1 cellular context compared by ENCODE assay signal in the genomic region with DNA sequence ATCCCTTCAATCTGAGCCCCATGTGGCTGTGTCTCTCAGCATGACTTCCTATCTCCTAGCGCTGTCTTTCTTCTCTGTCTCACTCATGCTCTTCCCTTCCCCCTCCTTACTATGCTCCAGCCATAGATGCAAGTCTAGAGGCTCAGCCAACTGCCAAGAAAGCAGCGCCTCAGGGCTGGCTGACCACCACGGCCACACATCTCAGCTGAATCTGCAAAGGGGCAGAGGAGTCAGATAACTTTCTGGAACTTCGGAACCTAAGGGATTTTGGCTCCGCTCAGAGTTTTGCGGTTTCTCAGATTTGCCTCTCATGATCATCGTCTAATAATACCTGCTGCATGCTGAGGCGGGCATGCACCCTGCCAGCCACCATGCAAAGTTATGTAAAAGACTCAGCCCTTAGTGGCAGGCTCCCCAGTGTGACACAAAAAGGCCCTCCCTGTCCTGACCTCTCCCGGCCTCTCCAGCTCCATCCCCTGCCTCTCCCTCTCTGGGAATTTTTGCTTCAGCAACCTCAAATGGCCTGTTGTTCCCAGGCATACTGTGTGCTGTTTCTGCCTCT.
TF ChIP-seq lines count a peak whose summit lies in the region.

No MANE protein-coding gene starts in this region.

TF ChIP-seq in WTC11, 78 proteins besides CTCF, POLR2A, EP300 and RAD21 (continued from another document and continues in another):
- TF ChIP-seq, protein P1, sequence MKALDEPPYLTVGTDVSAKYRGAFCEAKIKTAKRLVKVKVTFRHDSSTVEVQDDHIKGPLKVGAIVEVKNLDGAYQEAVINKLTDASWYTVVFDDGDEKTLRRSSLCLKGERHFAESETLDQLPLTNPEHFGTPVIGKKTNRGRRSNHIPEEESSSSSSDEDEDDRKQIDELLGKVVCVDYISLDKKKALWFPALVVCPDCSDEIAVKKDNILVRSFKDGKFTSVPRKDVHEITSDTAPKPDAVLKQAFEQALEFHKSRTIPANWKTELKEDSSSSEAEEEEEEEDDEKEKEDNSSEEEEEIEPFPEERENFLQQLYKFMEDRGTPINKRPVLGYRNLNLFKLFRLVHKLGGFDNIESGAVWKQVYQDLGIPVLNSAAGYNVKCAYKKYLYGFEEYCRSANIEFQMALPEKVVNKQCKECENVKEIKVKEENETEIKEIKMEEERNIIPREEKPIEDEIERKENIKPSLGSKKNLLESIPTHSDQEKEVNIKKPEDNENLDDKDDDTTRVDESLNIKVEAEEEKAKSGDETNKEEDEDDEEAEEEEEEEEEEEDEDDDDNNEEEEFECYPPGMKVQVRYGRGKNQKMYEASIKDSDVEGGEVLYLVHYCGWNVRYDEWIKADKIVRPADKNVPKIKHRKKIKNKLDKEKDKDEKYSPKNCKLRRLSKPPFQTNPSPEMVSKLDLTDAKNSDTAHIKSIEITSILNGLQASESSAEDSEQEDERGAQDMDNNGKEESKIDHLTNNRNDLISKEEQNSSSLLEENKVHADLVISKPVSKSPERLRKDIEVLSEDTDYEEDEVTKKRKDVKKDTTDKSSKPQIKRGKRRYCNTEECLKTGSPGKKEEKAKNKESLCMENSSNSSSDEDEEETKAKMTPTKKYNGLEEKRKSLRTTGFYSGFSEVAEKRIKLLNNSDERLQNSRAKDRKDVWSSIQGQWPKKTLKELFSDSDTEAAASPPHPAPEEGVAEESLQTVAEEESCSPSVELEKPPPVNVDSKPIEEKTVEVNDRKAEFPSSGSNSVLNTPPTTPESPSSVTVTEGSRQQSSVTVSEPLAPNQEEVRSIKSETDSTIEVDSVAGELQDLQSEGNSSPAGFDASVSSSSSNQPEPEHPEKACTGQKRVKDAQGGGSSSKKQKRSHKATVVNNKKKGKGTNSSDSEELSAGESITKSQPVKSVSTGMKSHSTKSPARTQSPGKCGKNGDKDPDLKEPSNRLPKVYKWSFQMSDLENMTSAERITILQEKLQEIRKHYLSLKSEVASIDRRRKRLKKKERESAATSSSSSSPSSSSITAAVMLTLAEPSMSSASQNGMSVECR (CRISPR knock-in tag; IDR thresholded peaks at IDR 0.05; ENCODE audit: borderline replicate concordance) = no peak
- 0 out of 2 replicates have a peak, but pooled peaks have one; percentile 31 for TF ChIP-seq MYBL2 (CRISPR knock-in tag; IDR thresholded peaks at IDR 0.05)
- no peak for TF ChIP-seq IRF2 (CRISPR knock-in tag; IDR thresholded peaks at IDR 0.05; ENCODE audit: borderline replicate concordance, low read depth)
- no peak for TF ChIP-seq ZNF416 (CRISPR knock-in tag; IDR thresholded peaks at IDR 0.05)
- no peak for TF ChIP-seq SMAD3 (CRISPR knock-in tag; IDR thresholded peaks at IDR 0.05; ENCODE audit: borderline replicate concordance)
- TF ChIP-seq, protein P2, sequence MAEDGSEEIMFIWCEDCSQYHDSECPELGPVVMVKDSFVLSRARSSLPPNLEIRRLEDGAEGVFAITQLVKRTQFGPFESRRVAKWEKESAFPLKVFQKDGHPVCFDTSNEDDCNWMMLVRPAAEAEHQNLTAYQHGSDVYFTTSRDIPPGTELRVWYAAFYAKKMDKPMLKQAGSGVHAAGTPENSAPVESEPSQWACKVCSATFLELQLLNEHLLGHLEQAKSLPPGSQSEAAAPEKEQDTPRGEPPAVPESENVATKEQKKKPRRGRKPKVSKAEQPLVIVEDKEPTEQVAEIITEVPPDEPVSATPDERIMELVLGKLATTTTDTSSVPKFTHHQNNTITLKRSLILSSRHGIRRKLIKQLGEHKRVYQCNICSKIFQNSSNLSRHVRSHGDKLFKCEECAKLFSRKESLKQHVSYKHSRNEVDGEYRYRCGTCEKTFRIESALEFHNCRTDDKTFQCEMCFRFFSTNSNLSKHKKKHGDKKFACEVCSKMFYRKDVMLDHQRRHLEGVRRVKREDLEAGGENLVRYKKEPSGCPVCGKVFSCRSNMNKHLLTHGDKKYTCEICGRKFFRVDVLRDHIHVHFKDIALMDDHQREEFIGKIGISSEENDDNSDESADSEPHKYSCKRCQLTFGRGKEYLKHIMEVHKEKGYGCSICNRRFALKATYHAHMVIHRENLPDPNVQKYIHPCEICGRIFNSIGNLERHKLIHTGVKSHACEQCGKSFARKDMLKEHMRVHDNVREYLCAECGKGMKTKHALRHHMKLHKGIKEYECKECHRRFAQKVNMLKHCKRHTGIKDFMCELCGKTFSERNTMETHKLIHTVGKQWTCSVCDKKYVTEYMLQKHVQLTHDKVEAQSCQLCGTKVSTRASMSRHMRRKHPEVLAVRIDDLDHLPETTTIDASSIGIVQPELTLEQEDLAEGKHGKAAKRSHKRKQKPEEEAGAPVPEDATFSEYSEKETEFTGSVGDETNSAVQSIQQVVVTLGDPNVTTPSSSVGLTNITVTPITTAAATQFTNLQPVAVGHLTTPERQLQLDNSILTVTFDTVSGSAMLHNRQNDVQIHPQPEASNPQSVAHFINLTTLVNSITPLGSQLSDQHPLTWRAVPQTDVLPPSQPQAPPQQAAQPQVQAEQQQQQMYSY (CRISPR knock-in tag; IDR thresholded peaks at IDR 0.05) = no peak
- TF ChIP-seq, protein P3, sequence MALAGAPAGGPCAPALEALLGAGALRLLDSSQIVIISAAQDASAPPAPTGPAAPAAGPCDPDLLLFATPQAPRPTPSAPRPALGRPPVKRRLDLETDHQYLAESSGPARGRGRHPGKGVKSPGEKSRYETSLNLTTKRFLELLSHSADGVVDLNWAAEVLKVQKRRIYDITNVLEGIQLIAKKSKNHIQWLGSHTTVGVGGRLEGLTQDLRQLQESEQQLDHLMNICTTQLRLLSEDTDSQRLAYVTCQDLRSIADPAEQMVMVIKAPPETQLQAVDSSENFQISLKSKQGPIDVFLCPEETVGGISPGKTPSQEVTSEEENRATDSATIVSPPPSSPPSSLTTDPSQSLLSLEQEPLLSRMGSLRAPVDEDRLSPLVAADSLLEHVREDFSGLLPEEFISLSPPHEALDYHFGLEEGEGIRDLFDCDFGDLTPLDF (CRISPR knock-in tag; IDR thresholded peaks at IDR 0.05) = no peak
- peak; percentile 32 for TF ChIP-seq SP1 (CRISPR knock-in tag; conservative IDR thresholded peaks at IDR 0.05)
- TF ChIP-seq NFYB (CRISPR knock-in tag; conservative IDR thresholded peaks at IDR 0.05; ENCODE audit: low read depth) = no peak
- no peak for TF ChIP-seq FOXP1 (CRISPR knock-in tag; IDR thresholded peaks at IDR 0.05; ENCODE audit: borderline replicate concordance)
- TF ChIP-seq RORB (CRISPR knock-in tag; IDR thresholded peaks at IDR 0.05) = no peak
- TF ChIP-seq, protein P4, sequence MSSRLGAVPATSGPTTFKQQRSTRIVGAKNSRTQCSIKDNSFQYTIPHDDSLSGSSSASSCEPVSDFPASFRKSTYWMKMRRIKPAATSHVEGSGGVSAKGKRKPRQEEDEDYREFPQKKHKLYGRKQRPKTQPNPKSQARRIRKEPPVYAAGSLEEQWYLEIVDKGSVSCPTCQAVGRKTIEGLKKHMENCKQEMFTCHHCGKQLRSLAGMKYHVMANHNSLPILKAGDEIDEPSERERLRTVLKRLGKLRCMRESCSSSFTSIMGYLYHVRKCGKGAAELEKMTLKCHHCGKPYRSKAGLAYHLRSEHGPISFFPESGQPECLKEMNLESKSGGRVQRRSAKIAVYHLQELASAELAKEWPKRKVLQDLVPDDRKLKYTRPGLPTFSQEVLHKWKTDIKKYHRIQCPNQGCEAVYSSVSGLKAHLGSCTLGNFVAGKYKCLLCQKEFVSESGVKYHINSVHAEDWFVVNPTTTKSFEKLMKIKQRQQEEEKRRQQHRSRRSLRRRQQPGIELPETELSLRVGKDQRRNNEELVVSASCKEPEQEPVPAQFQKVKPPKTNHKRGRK (CRISPR knock-in tag; IDR thresholded peaks at IDR 0.05; ENCODE audit: borderline replicate concordance) = no peak
- TF ChIP-seq, protein P5, sequence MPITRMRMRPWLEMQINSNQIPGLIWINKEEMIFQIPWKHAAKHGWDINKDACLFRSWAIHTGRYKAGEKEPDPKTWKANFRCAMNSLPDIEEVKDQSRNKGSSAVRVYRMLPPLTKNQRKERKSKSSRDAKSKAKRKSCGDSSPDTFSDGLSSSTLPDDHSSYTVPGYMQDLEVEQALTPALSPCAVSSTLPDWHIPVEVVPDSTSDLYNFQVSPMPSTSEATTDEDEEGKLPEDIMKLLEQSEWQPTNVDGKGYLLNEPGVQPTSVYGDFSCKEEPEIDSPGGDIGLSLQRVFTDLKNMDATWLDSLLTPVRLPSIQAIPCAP (CRISPR knock-in tag; IDR thresholded peaks at IDR 0.05) = no peak
- TF ChIP-seq TP53 (CRISPR knock-in tag; IDR thresholded peaks at IDR 0.05) = no peak
- TF ChIP-seq NR2C2 (CRISPR knock-in tag; IDR thresholded peaks at IDR 0.05) = no peak
- no peak for TF ChIP-seq NFATC4 (CRISPR knock-in tag; IDR thresholded peaks at IDR 0.05)
- TF ChIP-seq TEAD1 (CRISPR knock-in tag; IDR thresholded peaks at IDR 0.05) = no peak; the same call in 1 of the 2 replicates
- no peak for TF ChIP-seq OVOL2 (CRISPR knock-in tag; IDR thresholded peaks at IDR 0.05; ENCODE audit: borderline replicate concordance)
- TF ChIP-seq GABPB1 (CRISPR knock-in tag; IDR thresholded peaks at IDR 0.05) = no peak
- TF ChIP-seq, protein P6, sequence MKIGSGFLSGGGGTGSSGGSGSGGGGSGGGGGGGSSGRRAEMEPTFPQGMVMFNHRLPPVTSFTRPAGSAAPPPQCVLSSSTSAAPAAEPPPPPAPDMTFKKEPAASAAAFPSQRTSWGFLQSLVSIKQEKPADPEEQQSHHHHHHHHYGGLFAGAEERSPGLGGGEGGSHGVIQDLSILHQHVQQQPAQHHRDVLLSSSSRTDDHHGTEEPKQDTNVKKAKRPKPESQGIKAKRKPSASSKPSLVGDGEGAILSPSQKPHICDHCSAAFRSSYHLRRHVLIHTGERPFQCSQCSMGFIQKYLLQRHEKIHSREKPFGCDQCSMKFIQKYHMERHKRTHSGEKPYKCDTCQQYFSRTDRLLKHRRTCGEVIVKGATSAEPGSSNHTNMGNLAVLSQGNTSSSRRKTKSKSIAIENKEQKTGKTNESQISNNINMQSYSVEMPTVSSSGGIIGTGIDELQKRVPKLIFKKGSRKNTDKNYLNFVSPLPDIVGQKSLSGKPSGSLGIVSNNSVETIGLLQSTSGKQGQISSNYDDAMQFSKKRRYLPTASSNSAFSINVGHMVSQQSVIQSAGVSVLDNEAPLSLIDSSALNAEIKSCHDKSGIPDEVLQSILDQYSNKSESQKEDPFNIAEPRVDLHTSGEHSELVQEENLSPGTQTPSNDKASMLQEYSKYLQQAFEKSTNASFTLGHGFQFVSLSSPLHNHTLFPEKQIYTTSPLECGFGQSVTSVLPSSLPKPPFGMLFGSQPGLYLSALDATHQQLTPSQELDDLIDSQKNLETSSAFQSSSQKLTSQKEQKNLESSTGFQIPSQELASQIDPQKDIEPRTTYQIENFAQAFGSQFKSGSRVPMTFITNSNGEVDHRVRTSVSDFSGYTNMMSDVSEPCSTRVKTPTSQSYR (CRISPR knock-in tag; IDR thresholded peaks at IDR 0.05) = 0 out of 2 replicates have a peak, but pooled peaks have one; percentile 21
- TF ChIP-seq CREM (CRISPR knock-in tag; IDR thresholded peaks at IDR 0.05) = 0 out of 2 replicates have a peak, but pooled peaks have one; percentile 34
- TF ChIP-seq NFE2L1 (CRISPR knock-in tag; IDR thresholded peaks at IDR 0.05) = 0 out of 2 replicates have a peak, but pooled peaks have one; percentile 33
- no peak for TF ChIP-seq ZNF138 (CRISPR knock-in tag; conservative IDR thresholded peaks at IDR 0.05)
- no peak for TF ChIP-seq GRHL2 (CRISPR knock-in tag; IDR thresholded peaks at IDR 0.05; ENCODE audit: insufficient replicate concordance, severe bottlenecking)
- TF ChIP-seq, protein P7, sequence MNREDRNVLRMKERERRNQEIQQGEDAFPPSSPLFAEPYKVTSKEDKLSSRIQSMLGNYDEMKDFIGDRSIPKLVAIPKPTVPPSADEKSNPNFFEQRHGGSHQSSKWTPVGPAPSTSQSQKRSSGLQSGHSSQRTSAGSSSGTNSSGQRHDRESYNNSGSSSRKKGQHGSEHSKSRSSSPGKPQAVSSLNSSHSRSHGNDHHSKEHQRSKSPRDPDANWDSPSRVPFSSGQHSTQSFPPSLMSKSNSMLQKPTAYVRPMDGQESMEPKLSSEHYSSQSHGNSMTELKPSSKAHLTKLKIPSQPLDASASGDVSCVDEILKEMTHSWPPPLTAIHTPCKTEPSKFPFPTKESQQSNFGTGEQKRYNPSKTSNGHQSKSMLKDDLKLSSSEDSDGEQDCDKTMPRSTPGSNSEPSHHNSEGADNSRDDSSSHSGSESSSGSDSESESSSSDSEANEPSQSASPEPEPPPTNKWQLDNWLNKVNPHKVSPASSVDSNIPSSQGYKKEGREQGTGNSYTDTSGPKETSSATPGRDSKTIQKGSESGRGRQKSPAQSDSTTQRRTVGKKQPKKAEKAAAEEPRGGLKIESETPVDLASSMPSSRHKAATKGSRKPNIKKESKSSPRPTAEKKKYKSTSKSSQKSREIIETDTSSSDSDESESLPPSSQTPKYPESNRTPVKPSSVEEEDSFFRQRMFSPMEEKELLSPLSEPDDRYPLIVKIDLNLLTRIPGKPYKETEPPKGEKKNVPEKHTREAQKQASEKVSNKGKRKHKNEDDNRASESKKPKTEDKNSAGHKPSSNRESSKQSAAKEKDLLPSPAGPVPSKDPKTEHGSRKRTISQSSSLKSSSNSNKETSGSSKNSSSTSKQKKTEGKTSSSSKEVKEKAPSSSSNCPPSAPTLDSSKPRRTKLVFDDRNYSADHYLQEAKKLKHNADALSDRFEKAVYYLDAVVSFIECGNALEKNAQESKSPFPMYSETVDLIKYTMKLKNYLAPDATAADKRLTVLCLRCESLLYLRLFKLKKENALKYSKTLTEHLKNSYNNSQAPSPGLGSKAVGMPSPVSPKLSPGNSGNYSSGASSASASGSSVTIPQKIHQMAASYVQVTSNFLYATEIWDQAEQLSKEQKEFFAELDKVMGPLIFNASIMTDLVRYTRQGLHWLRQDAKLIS (CRISPR knock-in tag; IDR thresholded peaks at IDR 0.05; ENCODE audit: borderline replicate concordance) = no peak
- no peak for TF ChIP-seq KAT7 (CRISPR knock-in tag; IDR thresholded peaks at IDR 0.05; ENCODE audit: borderline replicate concordance)
- TF ChIP-seq, protein P8, sequence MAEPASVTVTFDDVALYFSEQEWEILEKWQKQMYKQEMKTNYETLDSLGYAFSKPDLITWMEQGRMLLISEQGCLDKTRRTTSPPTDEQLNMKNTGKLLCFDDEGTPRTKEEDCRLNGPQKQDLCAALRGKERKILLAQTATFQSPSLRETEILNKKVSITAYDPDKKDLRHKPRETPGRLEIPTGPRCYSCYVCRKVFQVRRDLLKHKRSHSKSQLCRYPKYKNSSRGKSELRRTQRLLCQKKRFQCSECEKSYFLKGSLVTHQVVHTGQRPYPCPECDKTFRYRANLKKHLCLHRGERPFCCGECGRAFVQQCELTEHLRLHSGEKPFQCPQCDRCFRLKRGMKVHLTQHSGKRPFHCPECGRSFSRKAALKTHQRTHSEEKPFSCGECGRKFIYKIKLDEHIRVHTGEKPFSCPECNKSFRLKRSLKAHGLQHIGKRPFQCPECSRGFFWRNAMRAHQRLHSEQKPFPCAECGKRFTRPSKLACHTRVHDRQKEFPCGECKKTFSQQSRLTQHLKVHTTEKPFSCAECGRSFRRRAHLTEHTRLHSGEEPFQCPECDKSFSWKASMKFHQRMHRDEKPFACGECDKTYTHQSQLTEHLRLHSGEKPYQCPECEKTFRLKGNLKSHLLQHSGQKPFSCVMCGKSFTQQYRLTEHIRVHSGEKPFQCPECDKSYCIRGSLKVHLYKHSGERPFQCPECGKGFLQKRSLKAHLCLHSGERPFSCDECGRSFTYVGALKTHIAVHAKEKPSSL (CRISPR knock-in tag; conservative IDR thresholded peaks at IDR 0.05) = no peak
- TF ChIP-seq, protein P9, sequence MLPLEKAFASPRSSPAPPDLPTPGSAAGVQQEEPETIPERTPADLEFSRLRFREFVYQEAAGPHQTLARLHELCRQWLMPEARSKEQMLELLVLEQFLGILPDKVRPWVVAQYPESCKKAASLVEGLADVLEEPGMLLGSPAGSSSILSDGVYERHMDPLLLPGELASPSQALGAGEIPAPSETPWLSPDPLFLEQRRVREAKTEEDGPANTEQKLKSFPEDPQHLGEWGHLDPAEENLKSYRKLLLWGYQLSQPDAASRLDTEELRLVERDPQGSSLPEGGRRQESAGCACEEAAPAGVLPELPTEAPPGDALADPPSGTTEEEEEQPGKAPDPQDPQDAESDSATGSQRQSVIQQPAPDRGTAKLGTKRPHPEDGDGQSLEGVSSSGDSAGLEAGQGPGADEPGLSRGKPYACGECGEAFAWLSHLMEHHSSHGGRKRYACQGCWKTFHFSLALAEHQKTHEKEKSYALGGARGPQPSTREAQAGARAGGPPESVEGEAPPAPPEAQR (CRISPR knock-in tag; IDR thresholded peaks at IDR 0.05) = no peak; the same call in 1 of the 2 replicates
